ENCODE assay signal across 1 cellular context in genomic region chr2:236105955-236106607, GRCh38.
TF ChIP-seq lines count a peak whose summit lies in the region.

No MANE protein-coding gene starts in this region.

TF ChIP-seq in HepG2, 621 proteins besides CTCF, POLR2A, EP300 and RAD21 (continued from another document and continues in another):
- TF ChIP-seq, protein P1, sequence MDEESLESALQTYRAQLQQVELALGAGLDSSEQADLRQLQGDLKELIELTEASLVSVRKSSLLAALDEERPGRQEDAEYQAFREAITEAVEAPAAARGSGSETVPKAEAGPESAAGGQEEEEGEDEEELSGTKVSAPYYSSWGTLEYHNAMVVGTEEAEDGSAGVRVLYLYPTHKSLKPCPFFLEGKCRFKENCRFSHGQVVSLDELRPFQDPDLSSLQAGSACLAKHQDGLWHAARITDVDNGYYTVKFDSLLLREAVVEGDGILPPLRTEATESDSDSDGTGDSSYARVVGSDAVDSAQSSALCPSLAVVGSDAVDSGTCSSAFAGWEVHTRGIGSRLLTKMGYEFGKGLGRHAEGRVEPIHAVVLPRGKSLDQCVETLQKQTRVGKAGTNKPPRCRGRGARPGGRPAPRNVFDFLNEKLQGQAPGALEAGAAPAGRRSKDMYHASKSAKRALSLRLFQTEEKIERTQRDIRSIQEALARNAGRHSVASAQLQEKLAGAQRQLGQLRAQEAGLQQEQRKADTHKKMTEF (CRISPR knock-in tag; IDR thresholded peaks at IDR 0.05) = 0 out of 2 replicates have a peak, but pooled peaks have one; percentile 27
- TF ChIP-seq SOX13 (IDR thresholded peaks at IDR 0.05) (0 out of 2 replicates have a peak, but pooled peaks have one; percentile 33), SOX13 (CRISPR knock-in tag; conservative IDR thresholded peaks at IDR 0.05 in 1 of 2, IDR thresholded peaks at IDR 0.05 in 1 of 2) (peak in 1 of 2 experiments; percentile 80; a peak in 2 of 4 replicates), SMAD1 (CRISPR knock-in tag; IDR thresholded peaks at IDR 0.05; ENCODE audit: borderline replicate concordance, low read depth) (no peak), ZBTB42 (CRISPR knock-in tag; IDR thresholded peaks at IDR 0.05) (no peak), MIXL1 (CRISPR knock-in tag; IDR thresholded peaks at IDR 0.05) (no peak), ZNF503 (CRISPR knock-in tag; IDR thresholded peaks at IDR 0.05) (0 out of 2 replicates have a peak, but pooled peaks have one; percentile 28), NFKB2 (CRISPR knock-in tag; IDR thresholded peaks at IDR 0.05; ENCODE audit: borderline replicate concordance) (0 out of 2 replicates have a peak, but pooled peaks have one; percentile 22), NFIC (IDR thresholded peaks at IDR 0.05; ENCODE audit: low read length) (no peak), PRPF4 (IDR thresholded peaks at IDR 0.05; ENCODE audit: low read depth, low read length, poor library complexity, severe bottlenecking) (no peak), HES4 (CRISPR knock-in tag; IDR thresholded peaks at IDR 0.05; ENCODE audit: borderline replicate concordance) (0 out of 2 replicates have a peak, but pooled peaks have one; percentile 8), HOXA7 (CRISPR knock-in tag; IDR thresholded peaks at IDR 0.05) (no peak), STAG1 (CRISPR knock-in tag; IDR thresholded peaks at IDR 0.05) (no peak), ZNF234 (CRISPR knock-in tag; conservative IDR thresholded peaks at IDR 0.05) (no peak), ZNF550 (CRISPR knock-in tag; IDR thresholded peaks at IDR 0.05; ENCODE audit: borderline replicate concordance) (0 out of 2 replicates have a peak, but pooled peaks have one; percentile 18), TP53 (CRISPR knock-in tag; conservative IDR thresholded peaks at IDR 0.05) (no peak), ZFP36L2 (CRISPR knock-in tag; IDR thresholded peaks at IDR 0.05) (no peak), KDM3A (CRISPR knock-in tag; IDR thresholded peaks at IDR 0.05; ENCODE audit: low read depth) (no peak), ZNF10 (CRISPR knock-in tag; IDR thresholded peaks at IDR 0.05; ENCODE audit: borderline replicate concordance, low read depth) (no peak), FOXA3 (CRISPR knock-in tag; IDR thresholded peaks at IDR 0.05) (peak; percentile 69; the same call in 1 of the 2 replicates), MAF1 (CRISPR knock-in tag; IDR thresholded peaks at IDR 0.05; ENCODE audit: borderline replicate concordance) (no peak), MAFF (IDR thresholded peaks at IDR 0.05; ENCODE audit: low read depth, low read length) (no peak), CENPBD1 (CRISPR knock-in tag; IDR thresholded peaks at IDR 0.05; ENCODE audit: borderline replicate concordance, low read depth) (no peak), ZNF280D (CRISPR knock-in tag; IDR thresholded peaks at IDR 0.05) (no peak), HOXA5 (CRISPR knock-in tag; IDR thresholded peaks at IDR 0.05) (0 out of 2 replicates have a peak, but pooled peaks have one; percentile 34), YEATS4 (CRISPR knock-in tag; IDR thresholded peaks at IDR 0.05; ENCODE audit: borderline replicate concordance) (no peak), ZNF670 (CRISPR knock-in tag; IDR thresholded peaks at IDR 0.05; ENCODE audit: borderline replicate concordance) (no peak), RCOR2 (CRISPR knock-in tag; IDR thresholded peaks at IDR 0.05) (peak; percentile 86), BCL6 (CRISPR knock-in tag; IDR thresholded peaks at IDR 0.05) (peak; percentile 90), CBX2 (IDR thresholded peaks at IDR 0.05; ENCODE audit: low read depth, low read length) (no peak), CBX2 (CRISPR knock-in tag; IDR thresholded peaks at IDR 0.05; ENCODE audit: low read depth) (no peak), KLF15 (CRISPR knock-in tag; IDR thresholded peaks at IDR 0.05; ENCODE audit: borderline replicate concordance) (no peak), ZMYM3 (CRISPR knock-in tag; IDR thresholded peaks at IDR 0.05) (peak; percentile 43; the same call in 1 of the 2 replicates), HDAC2 (CRISPR knock-in tag; IDR thresholded peaks at IDR 0.05) (peak; percentile 90), FOXC1 (CRISPR knock-in tag; IDR thresholded peaks at IDR 0.05; ENCODE audit: borderline replicate concordance) (no peak), ZNF619 (CRISPR knock-in tag; IDR thresholded peaks at IDR 0.05) (0 out of 2 replicates have a peak, but pooled peaks have one; percentile 45), FOSL2 (CRISPR knock-in tag; IDR thresholded peaks at IDR 0.05) (peak; percentile 50), SMAD3 (CRISPR knock-in tag; IDR thresholded peaks at IDR 0.05) (0 out of 2 replicates have a peak, but pooled peaks have one; percentile 51)
- TF ChIP-seq, protein P2, sequence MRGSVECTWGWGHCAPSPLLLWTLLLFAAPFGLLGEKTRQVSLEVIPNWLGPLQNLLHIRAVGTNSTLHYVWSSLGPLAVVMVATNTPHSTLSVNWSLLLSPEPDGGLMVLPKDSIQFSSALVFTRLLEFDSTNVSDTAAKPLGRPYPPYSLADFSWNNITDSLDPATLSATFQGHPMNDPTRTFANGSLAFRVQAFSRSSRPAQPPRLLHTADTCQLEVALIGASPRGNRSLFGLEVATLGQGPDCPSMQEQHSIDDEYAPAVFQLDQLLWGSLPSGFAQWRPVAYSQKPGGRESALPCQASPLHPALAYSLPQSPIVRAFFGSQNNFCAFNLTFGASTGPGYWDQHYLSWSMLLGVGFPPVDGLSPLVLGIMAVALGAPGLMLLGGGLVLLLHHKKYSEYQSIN (CRISPR knock-in tag; IDR thresholded peaks at IDR 0.05; ENCODE audit: borderline replicate concordance) = no peak
- TF ChIP-seq, protein P3, sequence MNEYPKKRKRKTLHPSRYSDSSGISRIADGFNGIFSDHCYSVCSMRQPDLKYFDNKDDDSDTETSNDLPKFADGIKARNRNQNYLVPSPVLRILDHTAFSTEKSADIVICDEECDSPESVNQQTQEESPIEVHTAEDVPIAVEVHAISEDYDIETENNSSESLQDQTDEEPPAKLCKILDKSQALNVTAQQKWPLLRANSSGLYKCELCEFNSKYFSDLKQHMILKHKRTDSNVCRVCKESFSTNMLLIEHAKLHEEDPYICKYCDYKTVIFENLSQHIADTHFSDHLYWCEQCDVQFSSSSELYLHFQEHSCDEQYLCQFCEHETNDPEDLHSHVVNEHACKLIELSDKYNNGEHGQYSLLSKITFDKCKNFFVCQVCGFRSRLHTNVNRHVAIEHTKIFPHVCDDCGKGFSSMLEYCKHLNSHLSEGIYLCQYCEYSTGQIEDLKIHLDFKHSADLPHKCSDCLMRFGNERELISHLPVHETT (CRISPR knock-in tag; conservative IDR thresholded peaks at IDR 0.05) = no peak
- TF ChIP-seq, protein P4, sequence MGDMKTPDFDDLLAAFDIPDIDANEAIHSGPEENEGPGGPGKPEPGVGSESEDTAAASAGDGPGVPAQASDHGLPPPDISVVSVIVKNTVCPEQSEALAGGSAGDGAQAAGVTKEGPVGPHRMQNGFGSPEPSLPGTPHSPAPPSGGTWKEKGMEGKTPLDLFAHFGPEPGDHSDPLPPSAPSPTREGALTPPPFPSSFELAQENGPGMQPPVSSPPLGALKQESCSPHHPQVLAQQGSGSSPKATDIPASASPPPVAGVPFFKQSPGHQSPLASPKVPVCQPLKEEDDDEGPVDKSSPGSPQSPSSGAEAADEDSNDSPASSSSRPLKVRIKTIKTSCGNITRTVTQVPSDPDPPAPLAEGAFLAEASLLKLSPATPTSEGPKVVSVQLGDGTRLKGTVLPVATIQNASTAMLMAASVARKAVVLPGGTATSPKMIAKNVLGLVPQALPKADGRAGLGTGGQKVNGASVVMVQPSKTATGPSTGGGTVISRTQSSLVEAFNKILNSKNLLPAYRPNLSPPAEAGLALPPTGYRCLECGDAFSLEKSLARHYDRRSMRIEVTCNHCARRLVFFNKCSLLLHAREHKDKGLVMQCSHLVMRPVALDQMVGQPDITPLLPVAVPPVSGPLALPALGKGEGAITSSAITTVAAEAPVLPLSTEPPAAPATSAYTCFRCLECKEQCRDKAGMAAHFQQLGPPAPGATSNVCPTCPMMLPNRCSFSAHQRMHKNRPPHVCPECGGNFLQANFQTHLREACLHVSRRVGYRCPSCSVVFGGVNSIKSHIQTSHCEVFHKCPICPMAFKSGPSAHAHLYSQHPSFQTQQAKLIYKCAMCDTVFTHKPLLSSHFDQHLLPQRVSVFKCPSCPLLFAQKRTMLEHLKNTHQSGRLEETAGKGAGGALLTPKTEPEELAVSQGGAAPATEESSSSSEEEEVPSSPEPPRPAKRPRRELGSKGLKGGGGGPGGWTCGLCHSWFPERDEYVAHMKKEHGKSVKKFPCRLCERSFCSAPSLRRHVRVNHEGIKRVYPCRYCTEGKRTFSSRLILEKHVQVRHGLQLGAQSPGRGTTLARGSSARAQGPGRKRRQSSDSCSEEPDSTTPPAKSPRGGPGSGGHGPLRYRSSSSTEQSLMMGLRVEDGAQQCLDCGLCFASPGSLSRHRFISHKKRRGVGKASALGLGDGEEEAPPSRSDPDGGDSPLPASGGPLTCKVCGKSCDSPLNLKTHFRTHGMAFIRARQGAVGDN (CRISPR knock-in tag; IDR thresholded peaks at IDR 0.05) = peak; percentile 72
- TF ChIP-seq, protein P5, sequence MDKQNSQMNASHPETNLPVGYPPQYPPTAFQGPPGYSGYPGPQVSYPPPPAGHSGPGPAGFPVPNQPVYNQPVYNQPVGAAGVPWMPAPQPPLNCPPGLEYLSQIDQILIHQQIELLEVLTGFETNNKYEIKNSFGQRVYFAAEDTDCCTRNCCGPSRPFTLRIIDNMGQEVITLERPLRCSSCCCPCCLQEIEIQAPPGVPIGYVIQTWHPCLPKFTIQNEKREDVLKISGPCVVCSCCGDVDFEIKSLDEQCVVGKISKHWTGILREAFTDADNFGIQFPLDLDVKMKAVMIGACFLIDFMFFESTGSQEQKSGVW (CRISPR knock-in tag; IDR thresholded peaks at IDR 0.05; ENCODE audit: borderline replicate concordance) = no peak
- TF ChIP-seq, protein P6, sequence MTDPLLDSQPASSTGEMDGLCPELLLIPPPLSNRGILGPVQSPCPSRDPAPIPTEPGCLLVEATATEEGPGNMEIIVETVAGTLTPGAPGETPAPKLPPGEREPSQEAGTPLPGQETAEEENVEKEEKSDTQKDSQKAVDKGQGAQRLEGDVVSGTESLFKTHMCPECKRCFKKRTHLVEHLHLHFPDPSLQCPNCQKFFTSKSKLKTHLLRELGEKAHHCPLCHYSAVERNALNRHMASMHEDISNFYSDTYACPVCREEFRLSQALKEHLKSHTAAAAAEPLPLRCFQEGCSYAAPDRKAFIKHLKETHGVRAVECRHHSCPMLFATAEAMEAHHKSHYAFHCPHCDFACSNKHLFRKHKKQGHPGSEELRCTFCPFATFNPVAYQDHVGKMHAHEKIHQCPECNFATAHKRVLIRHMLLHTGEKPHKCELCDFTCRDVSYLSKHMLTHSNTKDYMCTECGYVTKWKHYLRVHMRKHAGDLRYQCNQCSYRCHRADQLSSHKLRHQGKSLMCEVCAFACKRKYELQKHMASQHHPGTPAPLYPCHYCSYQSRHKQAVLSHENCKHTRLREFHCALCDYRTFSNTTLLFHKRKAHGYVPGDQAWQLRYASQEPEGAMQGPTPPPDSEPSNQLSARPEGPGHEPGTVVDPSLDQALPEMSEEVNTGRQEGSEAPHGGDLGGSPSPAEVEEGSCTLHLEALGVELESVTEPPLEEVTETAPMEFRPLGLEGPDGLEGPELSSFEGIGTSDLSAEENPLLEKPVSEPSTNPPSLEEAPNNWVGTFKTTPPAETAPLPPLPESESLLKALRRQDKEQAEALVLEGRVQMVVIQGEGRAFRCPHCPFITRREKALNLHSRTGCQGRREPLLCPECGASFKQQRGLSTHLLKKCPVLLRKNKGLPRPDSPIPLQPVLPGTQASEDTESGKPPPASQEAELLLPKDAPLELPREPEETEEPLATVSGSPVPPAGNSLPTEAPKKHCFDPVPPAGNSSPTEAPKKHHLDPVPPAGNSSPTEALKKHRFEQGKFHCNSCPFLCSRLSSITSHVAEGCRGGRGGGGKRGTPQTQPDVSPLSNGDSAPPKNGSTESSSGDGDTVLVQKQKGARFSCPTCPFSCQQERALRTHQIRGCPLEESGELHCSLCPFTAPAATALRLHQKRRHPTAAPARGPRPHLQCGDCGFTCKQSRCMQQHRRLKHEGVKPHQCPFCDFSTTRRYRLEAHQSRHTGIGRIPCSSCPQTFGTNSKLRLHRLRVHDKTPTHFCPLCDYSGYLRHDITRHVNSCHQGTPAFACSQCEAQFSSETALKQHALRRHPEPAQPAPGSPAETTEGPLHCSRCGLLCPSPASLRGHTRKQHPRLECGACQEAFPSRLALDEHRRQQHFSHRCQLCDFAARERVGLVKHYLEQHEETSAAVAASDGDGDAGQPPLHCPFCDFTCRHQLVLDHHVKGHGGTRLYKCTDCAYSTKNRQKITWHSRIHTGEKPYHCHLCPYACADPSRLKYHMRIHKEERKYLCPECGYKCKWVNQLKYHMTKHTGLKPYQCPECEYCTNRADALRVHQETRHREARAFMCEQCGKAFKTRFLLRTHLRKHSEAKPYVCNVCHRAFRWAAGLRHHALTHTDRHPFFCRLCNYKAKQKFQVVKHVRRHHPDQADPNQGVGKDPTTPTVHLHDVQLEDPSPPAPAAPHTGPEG (CRISPR knock-in tag; IDR thresholded peaks at IDR 0.05) = no peak
